In the genomic region with DNA sequence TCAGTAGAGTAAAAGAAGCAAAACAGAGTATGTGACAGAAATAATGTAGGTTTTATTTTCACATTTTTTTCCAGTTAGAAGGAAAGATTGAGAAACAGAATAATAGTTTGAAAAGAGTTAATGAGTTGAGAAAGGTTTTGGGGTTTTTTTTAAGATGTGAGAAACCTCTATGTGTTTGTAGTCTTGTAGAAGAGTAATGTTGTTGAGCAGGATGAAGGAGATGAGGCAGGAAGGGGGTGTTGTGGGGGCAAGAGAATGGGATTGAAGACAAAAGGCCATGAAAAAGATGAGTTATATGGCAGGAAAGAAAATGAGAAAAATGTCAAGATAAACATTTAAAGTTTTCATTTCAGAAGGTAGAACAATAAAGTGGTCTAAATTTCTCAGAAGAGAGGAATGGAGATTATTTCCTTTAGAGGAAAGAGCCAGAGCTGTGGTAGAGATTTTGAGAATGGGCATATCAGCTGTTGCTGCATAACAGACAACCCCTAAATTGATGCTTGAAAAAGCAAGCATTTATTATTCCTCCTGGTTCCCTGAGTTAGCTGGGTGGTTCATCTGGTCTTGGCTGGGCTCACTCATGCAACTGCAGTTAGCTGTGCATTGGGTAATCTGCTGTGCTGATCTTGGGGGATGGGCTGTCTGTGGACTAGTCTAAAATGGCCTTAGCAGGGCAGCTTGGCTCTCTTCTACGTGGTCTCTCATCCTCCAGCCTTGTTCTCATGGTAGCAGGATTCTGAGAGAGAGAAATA, we compare ENCODE assay signal across 13 cellular contexts. TPM values are rescaled to one million over a fixed set of nuclear protein-coding genes. Genes with fewer than 3 reads are reported as not detected.
DNase-seq lines count a peak whose midpoint lies in the region; ATAC-seq and TF ChIP-seq lines count a peak whose summit lies in the region.
"Had no signal": no experiment of that assay in that cellular context is flagged by ENCODE, and none has a peak within 500 bp of the region (broad histone marks: within the 10 kb centered on the region; RNA-seq: fewer than 3 reads in every experiment).

No MANE protein-coding gene starts in this region.

- CTCF ChIA-PET in SK-N-SH (lab: Yijun Ruan, JAX): interaction anchor here (1.7 to 6.6 kb wide), 3 partner anchors 18 to 336 kb away, joined by 3 to 124 read pairs (median 76); no protein-coding TSS in a partner anchor

- H3K4me3 ChIP-seq in SK-N-SH (ENCODE audit: low read depth in 2 of 2, low read length in 1 of 2): no peak overlapping the region
- no peak overlapping the region for H3K4me3 ChIP-seq in gastrocnemius medialis

- H3K9ac ChIP-seq in SK-N-SH: no peak overlapping the region

- TF ChIP-seq RAD21 in SK-N-SH (IDR thresholded peaks at IDR 0.05; ENCODE audit: low read length): no peak

- no peaks in the 10 kb centered on the region for H3K79me2 ChIP-seq in SK-N-SH (ENCODE audit: insufficient read depth)

- H3K4me1 ChIP-seq in SK-N-SH (ENCODE audit: control insufficient read depth in 1 of 2, insufficient read depth in 2 of 2, low read depth in 1 of 2, low read length in 1 of 2) (peaks cover 3 to 14% of the 10 kb centered on the region in 2 experiments; a peak in 2 of 4 replicates), gastrocnemius medialis (peaks cover 10 to 11% of the 10 kb centered on the region in 2 donors)

- H3K27ac ChIP-seq in SK-N-SH (ENCODE audit: low read depth in 2 of 2, low read length in 1 of 2) (peak overlapping the region in 1 of 2 experiments; percentile 59; a peak in 2 of 4 replicates), gastrocnemius medialis (peak overlapping the region; percentile 14 to 46 (median 24))

- no peak overlapping the region for H2AFZ ChIP-seq in SK-N-SH (ENCODE audit: low read depth)

- no peak for ATAC-seq in SK-N-SH treated with all-trans-retinoic acid at 6 μM for 48 hours
- peak; percentile 59 to 88 for ATAC-seq in gastrocnemius medialis
- no peak for ATAC-seq in GM19324 (IDR thresholded peaks at IDR 0.05; ENCODE audit: low FRiP score, unreplicated experiment)
- ATAC-seq: PC-3 had no signal

- no peak overlapping the region; the same call in 1 of the 2 replicates for H3K4me2 ChIP-seq in SK-N-SH

- TF ChIP-seq CTCF in SK-N-SH (IDR thresholded peaks at IDR 0.05) (no peak), gastrocnemius medialis (IDR thresholded peaks at IDR 0.05 in 4 of 5, conservative IDR thresholded peaks at IDR 0.05 in 1 of 5) (no peak)

- H3K36me3 ChIP-seq in SK-N-SH (replicated peaks in 1 of 2; ENCODE audit: control insufficient read depth in 1 of 2, insufficient read depth in 2 of 2, low read length in 1 of 2) (peaks cover 14 to 23% of the 10 kb centered on the region in 2 experiments), gastrocnemius medialis (peaks cover 0 to 5% of the 10 kb centered on the region in 2 donors)

- in situ Hi-C loops in SK-MEL-5 (cut with HindIII; ENCODE audit: low pct_unique_long_range_greater_than_20kb, low sequenced_read_pairs) (no loop called here), gastrocnemius medialis (cut with MboI; ENCODE audit: low sequenced_read_pairs in 4 of 4) (loop anchor here (5.0 to 10.0 kb wide), 3 partner anchors 240 to 335 kb away; no protein-coding TSS in a partner anchor)

- WGBS in SK-N-SH (ENCODE audit: low lambda C conversion rate): 100% methylated on average over 1 of the region's 1 CpG

- no peak for TF ChIP-seq EP300 in SK-N-SH (IDR thresholded peaks at IDR 0.05; ENCODE audit: borderline replicate concordance in 1 of 2, low read depth in 1 of 2, low read length in 1 of 2)

- no peak for TF ChIP-seq POLR2A in erythroblast (IDR thresholded peaks at IDR 0.05; ENCODE audit: low read length)
- no peak for TF ChIP-seq POLR2A in gastrocnemius medialis (IDR thresholded peaks at IDR 0.05)

- no peak for DNase-seq in SK-N-SH
- peak; percentile 1 for DNase-seq in SK-MEL-5 (ENCODE audit: low read depth, low spot score)
- peak; percentile 44 to 56 for DNase-seq in erythroblast (lab: John Stamatoyannopoulos, UW)
- DNase-seq in gastrocnemius medialis: peak in 1 of 2 donors; percentile 45
- no peak for DNase-seq in ecto neural progenitor cell (ENCODE audit: low spot score)
- DNase-seq in NCI-H345 treated with DMSO at 0.1 percent for 48 hours (lab: John Stamatoyannopoulos, UW; ENCODE audit: unreplicated experiment): no peak
- DNase-seq: naive B cell; NCI-H1105; PC-3; stimulated activated CD4-positive, alpha-beta T cell treated with anti-CD3 and anti-CD28 coated beads, Interleukin-2, amount 100 ng/mL, for 48 hours; trophoblast cell had no signal

- no peaks in the 10 kb centered on the region for H4K20me1 ChIP-seq in SK-N-SH (ENCODE audit: insufficient read depth)

- intact Hi-C loops in gastrocnemius medialis (cut with DNase I; ENCODE audit: low total_unique reads): loop anchor here (2.0 kb wide), 1 partner anchor 27 kb away; the partner anchor contains the start of gene PCGF5

- peaks cover 7% of the 10 kb centered on the region for H3F3A ChIP-seq in SK-N-SH (replicated peaks; ENCODE audit: insufficient read depth)

- POLR2A ChIA-PET in SK-N-SH (lab: Yijun Ruan, JAX): no interaction called here

- H3K27me3 ChIP-seq in SK-N-SH (ENCODE audit: insufficient read depth) (no peaks in the 10 kb centered on the region), gastrocnemius medialis (no peaks in the 10 kb centered on the region)

- H3K9me3 ChIP-seq in SK-N-SH: no peaks in the 10 kb centered on the region
- no peaks in the 10 kb centered on the region for H3K9me3 ChIP-seq in gastrocnemius medialis

- no peaks in the 10 kb centered on the region for H3K9me2 ChIP-seq in SK-N-SH

TF ChIP-seq in SK-N-SH, 30 proteins besides CTCF, POLR2A, EP300 and RAD21:
- no peak for TF ChIP-seq FOSL2 (IDR thresholded peaks at IDR 0.05; ENCODE audit: borderline replicate concordance, low read depth)
- no peak for TF ChIP-seq ELF1 (IDR thresholded peaks at IDR 0.05)
- TF ChIP-seq TCF12 (IDR thresholded peaks at IDR 0.05): peak; percentile 8; the same call in 1 of the 2 replicates

TF ChIP-seq in SK-N-SH treated with all-trans-retinoic acid at 6 μM for 48 hours, 23 proteins besides CTCF, POLR2A, EP300 and RAD21 (continues in another document):
- TF ChIP-seq ZNF8 (CRISPR knock-in tag; IDR thresholded peaks at IDR 0.05): no peak
- no peak for TF ChIP-seq ESRRG (CRISPR knock-in tag; IDR thresholded peaks at IDR 0.05)
- TF ChIP-seq PPARA (CRISPR knock-in tag; IDR thresholded peaks at IDR 0.05; ENCODE audit: borderline replicate concordance): no peak
- TF ChIP-seq ISL1 (CRISPR knock-in tag; IDR thresholded peaks at IDR 0.05): no peak
- TF ChIP-seq TCF4 (CRISPR knock-in tag; IDR thresholded peaks at IDR 0.05; ENCODE audit: borderline replicate concordance): no peak
- TF ChIP-seq, protein P1, sequence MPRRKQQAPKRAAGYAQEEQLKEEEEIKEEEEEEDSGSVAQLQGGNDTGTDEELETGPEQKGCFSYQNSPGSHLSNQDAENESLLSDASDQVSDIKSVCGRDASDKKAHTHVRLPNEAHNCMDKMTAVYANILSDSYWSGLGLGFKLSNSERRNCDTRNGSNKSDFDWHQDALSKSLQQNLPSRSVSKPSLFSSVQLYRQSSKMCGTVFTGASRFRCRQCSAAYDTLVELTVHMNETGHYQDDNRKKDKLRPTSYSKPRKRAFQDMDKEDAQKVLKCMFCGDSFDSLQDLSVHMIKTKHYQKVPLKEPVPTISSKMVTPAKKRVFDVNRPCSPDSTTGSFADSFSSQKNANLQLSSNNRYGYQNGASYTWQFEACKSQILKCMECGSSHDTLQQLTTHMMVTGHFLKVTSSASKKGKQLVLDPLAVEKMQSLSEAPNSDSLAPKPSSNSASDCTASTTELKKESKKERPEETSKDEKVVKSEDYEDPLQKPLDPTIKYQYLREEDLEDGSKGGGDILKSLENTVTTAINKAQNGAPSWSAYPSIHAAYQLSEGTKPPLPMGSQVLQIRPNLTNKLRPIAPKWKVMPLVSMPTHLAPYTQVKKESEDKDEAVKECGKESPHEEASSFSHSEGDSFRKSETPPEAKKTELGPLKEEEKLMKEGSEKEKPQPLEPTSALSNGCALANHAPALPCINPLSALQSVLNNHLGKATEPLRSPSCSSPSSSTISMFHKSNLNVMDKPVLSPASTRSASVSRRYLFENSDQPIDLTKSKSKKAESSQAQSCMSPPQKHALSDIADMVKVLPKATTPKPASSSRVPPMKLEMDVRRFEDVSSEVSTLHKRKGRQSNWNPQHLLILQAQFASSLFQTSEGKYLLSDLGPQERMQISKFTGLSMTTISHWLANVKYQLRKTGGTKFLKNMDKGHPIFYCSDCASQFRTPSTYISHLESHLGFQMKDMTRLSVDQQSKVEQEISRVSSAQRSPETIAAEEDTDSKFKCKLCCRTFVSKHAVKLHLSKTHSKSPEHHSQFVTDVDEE (CRISPR knock-in tag; IDR thresholded peaks at IDR 0.05): no peak
- TF ChIP-seq GLIS3 (CRISPR knock-in tag; IDR thresholded peaks at IDR 0.05): no peak
- TF ChIP-seq SNAI2 (CRISPR knock-in tag; IDR thresholded peaks at IDR 0.05): no peak
- TF ChIP-seq, protein P2, sequence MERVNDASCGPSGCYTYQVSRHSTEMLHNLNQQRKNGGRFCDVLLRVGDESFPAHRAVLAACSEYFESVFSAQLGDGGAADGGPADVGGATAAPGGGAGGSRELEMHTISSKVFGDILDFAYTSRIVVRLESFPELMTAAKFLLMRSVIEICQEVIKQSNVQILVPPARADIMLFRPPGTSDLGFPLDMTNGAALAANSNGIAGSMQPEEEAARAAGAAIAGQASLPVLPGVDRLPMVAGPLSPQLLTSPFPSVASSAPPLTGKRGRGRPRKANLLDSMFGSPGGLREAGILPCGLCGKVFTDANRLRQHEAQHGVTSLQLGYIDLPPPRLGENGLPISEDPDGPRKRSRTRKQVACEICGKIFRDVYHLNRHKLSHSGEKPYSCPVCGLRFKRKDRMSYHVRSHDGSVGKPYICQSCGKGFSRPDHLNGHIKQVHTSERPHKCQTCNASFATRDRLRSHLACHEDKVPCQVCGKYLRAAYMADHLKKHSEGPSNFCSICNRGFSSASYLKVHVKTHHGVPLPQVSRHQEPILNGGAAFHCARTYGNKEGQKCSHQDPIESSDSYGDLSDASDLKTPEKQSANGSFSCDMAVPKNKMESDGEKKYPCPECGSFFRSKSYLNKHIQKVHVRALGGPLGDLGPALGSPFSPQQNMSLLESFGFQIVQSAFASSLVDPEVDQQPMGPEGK (CRISPR knock-in tag; IDR thresholded peaks at IDR 0.05; ENCODE audit: borderline replicate concordance): no peak

RNA-seq across cellular contexts. Expression of gene PCGF5, which starts 27.1 kb away (rescaled TPM):
- 14.5 and 15.2 TPM in 2 replicates for polyA plus RNA-seq in SK-N-SH (2012; rRNA removed)
- polyA plus RNA-seq in SK-N-SH (2012; cell fraction: cytosol; rRNA removed): 19.3 and 23.3 TPM in 2 replicates
- polyA plus RNA-seq in SK-N-SH (2012; cell fraction: nucleus; rRNA removed): 5.2 and 9.4 TPM in 2 replicates
- total RNA-seq in SK-MEL-5 (2014; rRNA removed; shearing (Covaris generic)): 22.1 and 24.4 TPM in 2 replicates
- polyA plus RNA-seq in SK-MEL-5 (2015; cell fraction: cytosol; rRNA removed): 29.7 and 34.1 TPM in 2 replicates
- polyA plus RNA-seq in SK-MEL-5 (2015; cell fraction: nucleus; rRNA removed): 10.6 and 21.2 TPM in 2 replicates
- 10 to 100 TPM; 46.2 to 63.5 (median 49.1) TPM for total RNA-seq in gastrocnemius medialis

Comparison
In these comparisons a context has a peak if more than half of its experiments do, and no peak if none do; other contexts are left out.
1. DNase-seq: peak in SK-MEL-5 (single experiment) and erythroblast (2 of 2); none in SK-N-SH (single experiment), ecto neural progenitor cell (single experiment) and NCI-H345 treated with DMSO at 0.1 percent for 48 hours (single experiment).
2. ATAC-seq: peak in gastrocnemius medialis (2 of 2); none in SK-N-SH treated with all-trans-retinoic acid at 6 μM for 48 hours (single experiment) and GM19324 (single experiment).